Comparison of ENCODE assay signal across 10 cellular contexts in genomic region chrX:3518870-3519269, GRCh38.
DNase-seq lines count a peak whose midpoint lies in the region; ATAC-seq and TF ChIP-seq lines count a peak whose summit lies in the region.
"Had no signal": no experiment of that assay in that cellular context is flagged by ENCODE, and none has a peak within 500 bp of the region (broad histone marks: within the 10 kb centered on the region; RNA-seq: fewer than 3 reads in every experiment).

No MANE protein-coding gene starts in this region.

- H3F3A ChIP-seq in SK-N-SH (replicated peaks; ENCODE audit: insufficient read depth), result peaks cover 7% of the 10 kb centered on the region

- no peak overlapping the region for H2AFZ ChIP-seq in SK-N-SH (ENCODE audit: low read depth)

- H3K9ac ChIP-seq in SK-N-SH (peak overlapping the region; percentile 43; the same call in 1 of the 2 replicates), skeletal muscle satellite cell (ENCODE audit: low read depth, low read length) (peak overlapping the region; percentile 72)

- H3K27me3 ChIP-seq in SK-N-SH (ENCODE audit: insufficient read depth), result no peaks in the 10 kb centered on the region
- no peaks in the 10 kb centered on the region for H3K27me3 ChIP-seq in gastroesophageal sphincter
- H3K27me3 ChIP-seq in skeletal muscle satellite cell (ENCODE audit: control insufficient read depth, insufficient read depth, low read length), result no peaks in the 10 kb centered on the region

- POLR2A ChIA-PET in SK-N-SH (lab: Yijun Ruan, JAX), result no interaction called here

- CTCF ChIA-PET in SK-N-SH (lab: Yijun Ruan, JAX), result no interaction called here

- no peak for TF ChIP-seq CTCF in SK-N-SH (IDR thresholded peaks at IDR 0.05)
- TF ChIP-seq CTCF in gastroesophageal sphincter (IDR thresholded peaks at IDR 0.05), result no peak

- TF ChIP-seq EP300 in SK-N-SH (IDR thresholded peaks at IDR 0.05; ENCODE audit: borderline replicate concordance in 1 of 2, low read depth in 1 of 2, low read length in 1 of 2) (no peak), gastroesophageal sphincter (IDR thresholded peaks at IDR 0.05) (no peak)

- no peaks in the 10 kb centered on the region for H3K79me2 ChIP-seq in SK-N-SH (ENCODE audit: insufficient read depth)

- 3% methylated on average over 10 of the region's 10 CpGs for WGBS in SK-N-SH (ENCODE audit: low lambda C conversion rate)
- WGBS in gastroesophageal sphincter (ENCODE audit: low coverage in 1 of 2), 2 donors, result 74 to 77% methylated on average over 2 to 3 of the region's 10 CpGs

- H3K4me1 ChIP-seq in SK-N-SH (ENCODE audit: control insufficient read depth in 1 of 2, insufficient read depth in 2 of 2, low read depth in 1 of 2, low read length in 1 of 2) (no peaks in the 10 kb centered on the region), gastroesophageal sphincter (no peaks in the 10 kb centered on the region), skeletal muscle satellite cell (ENCODE audit: control insufficient read depth, insufficient read depth, low read length) (peaks cover 42% of the 10 kb centered on the region)

- no peak for TF ChIP-seq POLR2A in gastroesophageal sphincter (IDR thresholded peaks at IDR 0.05)

- H3K4me2 ChIP-seq in SK-N-SH, result peak overlapping the region; percentile 51; the same call in 1 of the 2 replicates
- peak overlapping the region; percentile 64 for H3K4me2 ChIP-seq in skeletal muscle satellite cell (ENCODE audit: low read length)

- H3K27ac ChIP-seq in SK-N-SH (ENCODE audit: low read depth in 2 of 2, low read length in 1 of 2) (peak overlapping the region in 1 of 2 experiments; percentile 84; a peak in 2 of 4 replicates), gastroesophageal sphincter (no peak overlapping the region)
- H3K27ac ChIP-seq: VCaP had no signal

- peak; percentile 73 for ATAC-seq in gastroesophageal sphincter
- ATAC-seq in HG02981 (IDR thresholded peaks at IDR 0.05; ENCODE audit: unreplicated experiment), result no peak
- ATAC-seq in HG02884 (IDR thresholded peaks at IDR 0.05; ENCODE audit: unreplicated experiment), result no peak

- H3K9me3 ChIP-seq in SK-N-SH, result no peaks in the 10 kb centered on the region
- H3K9me3 ChIP-seq in gastroesophageal sphincter, result no peaks in the 10 kb centered on the region
- no peaks in the 10 kb centered on the region for H3K9me3 ChIP-seq in skeletal muscle satellite cell (replicated peaks; ENCODE audit: low read length)

- H4K20me1 ChIP-seq in SK-N-SH (ENCODE audit: insufficient read depth), result no peaks in the 10 kb centered on the region

- H3K36me3 ChIP-seq in SK-N-SH (replicated peaks in 1 of 2; ENCODE audit: control insufficient read depth in 1 of 2, insufficient read depth in 2 of 2, low read length in 1 of 2) (no peaks in the 10 kb centered on the region), gastroesophageal sphincter (no peaks in the 10 kb centered on the region), skeletal muscle satellite cell (ENCODE audit: insufficient read depth, low read length) (no peaks in the 10 kb centered on the region)

- DNase-seq in H4 (ENCODE audit: low spot score) (peak; percentile 89), SK-N-SH (no peak), DMS153 treated with DMSO at 0.1 percent for 48 hours (lab: John Stamatoyannopoulos, UW; ENCODE audit: unreplicated experiment) (no peak), GM19238 (ENCODE audit: insufficient read length, low spot score) (no peak)
- DNase-seq: NCI-H187 had no signal

- no peak for TF ChIP-seq RAD21 in SK-N-SH (IDR thresholded peaks at IDR 0.05; ENCODE audit: low read length)

- H3K9me2 ChIP-seq in SK-N-SH, result no peaks in the 10 kb centered on the region

- H3K4me3 ChIP-seq in SK-N-SH (ENCODE audit: low read depth in 2 of 2, low read length in 1 of 2) (no peak overlapping the region), gastroesophageal sphincter (no peak overlapping the region), skeletal muscle satellite cell (ENCODE audit: low read length) (no peak overlapping the region)

TF ChIP-seq in SK-N-SH, 30 proteins besides CTCF, POLR2A, EP300 and RAD21:
- TF ChIP-seq MAX (IDR thresholded peaks at IDR 0.05; ENCODE audit: low read depth), result no peak
- no peak for TF ChIP-seq RXRA (IDR thresholded peaks at IDR 0.05; ENCODE audit: borderline replicate concordance, low read depth)
- TF ChIP-seq ZBTB33 (IDR thresholded peaks at IDR 0.05; ENCODE audit: borderline replicate concordance, low read depth), result no peak
- peak; percentile 66; the same call in 1 of the 2 replicates for TF ChIP-seq FOSL2 (IDR thresholded peaks at IDR 0.05; ENCODE audit: borderline replicate concordance, low read depth)
- no peak for TF ChIP-seq GABPA (IDR thresholded peaks at IDR 0.05; ENCODE audit: low read depth)
- TF ChIP-seq JUND (IDR thresholded peaks at IDR 0.05), result 0 out of 2 replicates have a peak, but pooled peaks have one; percentile 27
- no peak for TF ChIP-seq POLR2AphosphoS5 (IDR thresholded peaks at IDR 0.05; ENCODE audit: low read depth, low read length)
- TF ChIP-seq GATA2 (CRISPR knock-in tag; IDR thresholded peaks at IDR 0.05), result no peak
- no peak for TF ChIP-seq USF1 (IDR thresholded peaks at IDR 0.05; ENCODE audit: borderline replicate concordance, low read depth)
- no peak for TF ChIP-seq MEF2A (IDR thresholded peaks at IDR 0.05; ENCODE audit: borderline replicate concordance, low read depth)
- TF ChIP-seq TCF12 (IDR thresholded peaks at IDR 0.05), result peak; percentile 52
- TF ChIP-seq FOXJ3 (CRISPR knock-in tag; IDR thresholded peaks at IDR 0.05), result no peak
TF ChIP-seq in SK-N-SH: peak in this region for 3.
